Comparison of ENCODE assay signal across 14 cellular contexts in the genomic region with DNA sequence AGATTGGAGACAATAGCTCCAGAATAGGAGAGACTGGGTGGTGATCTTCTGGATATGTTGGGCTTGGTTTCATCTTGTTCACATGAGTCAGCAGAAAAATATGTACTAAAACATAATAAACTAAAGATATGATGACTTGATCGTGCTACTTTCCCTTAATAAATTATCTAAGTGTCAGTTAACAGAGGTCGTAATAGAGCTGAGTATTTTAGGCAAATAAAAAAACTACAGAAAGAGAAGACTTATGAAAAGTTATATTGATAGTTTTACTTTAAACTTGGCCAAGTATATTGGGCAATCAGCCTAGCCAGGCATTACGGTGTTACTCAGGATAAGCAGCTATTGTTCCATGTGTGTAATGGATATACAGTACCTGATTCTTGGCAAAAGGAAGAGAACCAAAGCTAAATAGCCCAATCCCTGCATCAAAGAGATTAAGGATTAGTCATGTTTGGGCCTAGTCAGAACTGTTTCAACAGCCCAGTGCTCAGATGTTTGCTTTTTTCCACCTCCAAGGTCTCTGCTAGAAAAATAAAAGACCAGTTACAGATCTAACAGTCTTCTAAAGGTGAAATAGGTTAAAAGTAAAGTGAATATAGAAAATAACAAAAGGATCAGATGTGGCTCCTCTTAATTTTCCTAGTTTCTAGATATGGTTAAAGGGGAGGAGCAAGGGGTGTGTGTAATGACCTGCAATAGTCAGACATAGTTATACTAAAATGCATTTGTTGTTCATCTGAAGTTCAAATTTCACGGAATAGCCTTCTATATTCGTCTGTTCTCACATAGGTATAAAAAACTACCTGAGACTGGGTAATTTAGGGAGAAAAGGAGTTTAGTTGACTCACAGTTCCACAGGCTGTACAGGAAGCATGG.
DNase-seq lines count a peak whose midpoint lies in the region; FAIRE-seq and TF ChIP-seq lines count a peak whose summit lies in the region.
"Had no signal": no experiment of that assay in that cellular context is flagged by ENCODE, and none has a peak within 500 bp of the region (broad histone marks: within the 10 kb centered on the region; RNA-seq: fewer than 3 reads in every experiment).

No MANE protein-coding gene starts in this region.

- DNase-seq in DMS53 (lab: John Stamatoyannopoulos, UW) (peak; percentile 3), DMS53 treated with DMSO at 0.1 percent for 48 hours (lab: John Stamatoyannopoulos, UW; ENCODE audit: unreplicated experiment) (no peak), amniotic epithelial cell (ENCODE audit: low read depth) (peak; percentile 85), foreskin fibroblast (peak; percentile 35 to 64), urothelium cell line (ENCODE audit: low spot score) (peak; percentile 59), NCI-H187 treated with DMSO at 0.1 percent for 48 hours (lab: John Stamatoyannopoulos, UW) (no peak), posterior cingulate gyrus (no peak)
- DNase-seq in activated effector memory CD4-positive, alpha-beta T cell treated with Interleukin-2 at 50 U/mL for 16 hours = no peak
- DNase-seq: activated T-cell treated with anti-CD3 and anti-CD28 coated beads, Interleukin-2, amount 50 U/mL, for 48 hours; KBM-7; midbrain; NCI-H2171 treated with DMSO at 0.1 percent for 48 hours; WERI-Rb-1 had no signal

- TF ChIP-seq CTCF in foreskin fibroblast (IDR thresholded peaks at IDR 0.05; ENCODE audit: low read depth, low read length) = no peak

- FAIRE-seq in urothelium cell line (lab: Jason Lieb, UNC) = peak; percentile 53
- FAIRE-seq: colon had no signal

- H3K4me3 ChIP-seq in foreskin fibroblast (ENCODE audit: low read depth in 1 of 2, low read length in 2 of 2) = no peak overlapping the region

- intact Hi-C loops in posterior cingulate gyrus (cut with DNase I) = no loop called here

Comparison
In these comparisons a context has a peak if more than half of its experiments do, and no peak if none do; other contexts are left out.
1. DNase-seq: peak in DMS53 (single experiment), amniotic epithelial cell (single experiment), foreskin fibroblast (2 of 2) and urothelium cell line (single experiment); none in DMS53 treated with DMSO at 0.1 percent for 48 hours (single experiment), activated effector memory CD4-positive, alpha-beta T cell treated with Interleukin-2 at 50 U/mL for 16 hours (single experiment), NCI-H187 treated with DMSO at 0.1 percent for 48 hours (single experiment) and posterior cingulate gyrus (0 of 10).